Comparison of ENCODE assay signal across 34 cellular contexts in the genomic region with DNA sequence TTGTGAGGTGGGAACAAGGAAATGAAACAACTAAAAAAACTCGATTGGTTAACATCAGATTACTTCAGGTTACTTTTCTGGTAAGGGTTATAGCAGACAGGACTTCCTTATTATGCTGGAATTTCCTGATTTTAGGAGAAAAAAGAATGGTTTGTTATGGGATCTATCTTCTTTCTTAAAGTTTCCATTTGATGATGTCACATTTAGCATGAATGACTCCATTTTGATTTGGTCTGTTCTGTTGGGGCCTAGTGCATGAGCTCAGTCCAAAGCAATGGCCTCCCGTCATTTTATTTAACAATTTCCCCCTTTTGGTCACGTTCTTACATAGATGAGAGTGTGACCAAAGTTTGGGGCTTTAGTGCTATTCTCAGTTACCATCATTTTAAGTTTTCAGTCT.
"Had no signal": no experiment of that assay in that cellular context is flagged by ENCODE, and none has a peak within 500 bp of the region (broad histone marks: within the 10 kb centered on the region; RNA-seq: fewer than 3 reads in every experiment).

No MANE protein-coding gene starts in this region.

- H3K9me3 Mint-ChIP-seq: activated B cell treated with CpG ODN at 0.5 μM for 24 hours; activated CD4-positive, alpha-beta memory T cell treated with anti-CD3 and anti-CD28 coated beads for 36 hours; activated CD4-positive, alpha-beta T cell treated with anti-CD3 and anti-CD28 coated beads, Interleukin-2, amount 10 ng/mL, durations not matched to agents 24 days and 14 days; activated CD8-positive, alpha-beta T cell treated with anti-CD3 and anti-CD28 coated beads for 36 hours; activated naive CD4-positive, alpha-beta T cell treated with anti-CD3 and anti-CD28 coated beads, Interleukin-2, amount 10 ng/mL, durations not matched to agents 7 days and 5 days; activated naive CD4-positive, alpha-beta T cell treated with anti-CD3 and anti-CD28 coated beads, Interleukin-2, amount 50 U/mL, for 24 hours; activated naive CD8-positive, alpha-beta T cell treated with anti-CD3 and anti-CD28 coated beads, Interleukin-2, amount 10 ng/mL, durations not matched to agents 7 days and 5 days; activated naive CD8-positive, alpha-beta T cell treated with anti-CD3 and anti-CD28 coated beads, Interleukin-2, amount 50 U/mL, for 24 hours; activated T-cell treated with anti-CD3 and anti-CD28 coated beads, Interleukin-2, amount 50 U/mL, for 24 hours; activated T-helper 2 cell treated with anti-CD3 and anti-CD28 coated beads, Interferon-gamma antibody, Interleukin-2, Interleukin-4, amounts not matched to agents 10 μg/mL and 5 μg/mL and 100 μg/mL, durations not matched to agents 14 hours and 24 hours and 36 hours; brain; T-helper 2 cell treated with Interferon-gamma antibody and Interleukin-4, amounts not matched to agents 5 μg/mL and 100 μg/mL, for 36 hours had no signal

- DNase-seq: activated B cell treated with CpG ODN at 0.5 μM for 24 hours; activated CD4-positive, alpha-beta memory T cell treated with anti-CD3 and anti-CD28 coated beads for 36 hours; activated CD4-positive, alpha-beta T cell treated with anti-CD3 and anti-CD28 coated beads for 4 hours; activated CD4-positive, alpha-beta T cell treated with anti-CD3 and anti-CD28 coated beads, Interleukin-2, amount 50 U/mL, for 1 hour; activated CD4-positive, alpha-beta T cell treated with anti-CD3 and anti-CD28 coated beads, Interleukin-2, amount 50 U/mL, for 4 hours; activated CD4-positive, CD25-positive, alpha-beta regulatory T cell treated with anti-CD3 and anti-CD28 coated beads, Interleukin-2, amount 50 U/mL, for 72 hours; activated CD8-positive, alpha-beta memory T cell treated with anti-CD3 and anti-CD28 coated beads, Interleukin-2, amount 50 U/mL, for 4 hours; activated CD8-positive, alpha-beta T cell treated with anti-CD3 and anti-CD28 coated beads for 36 hours; activated effector memory CD4-positive, alpha-beta T cell treated with Interleukin-2 at 50 U/mL for 16 hours; activated gamma-delta T cell; activated naive CD4-positive, alpha-beta T cell treated with anti-CD3 and anti-CD28 coated beads, Interleukin-2, amount 10 ng/mL, durations not matched to agents 7 days and 5 days; activated naive CD4-positive, alpha-beta T cell treated with Interleukin-2 at 50 U/mL for 16 hours; activated naive CD8-positive, alpha-beta T cell treated with anti-CD3 and anti-CD28 coated beads, Interleukin-2, amount 10 ng/mL, durations not matched to agents 7 days and 5 days; activated naive CD8-positive, alpha-beta T cell treated with anti-CD3 and anti-CD28 coated beads, Interleukin-2, amount 50 U/mL, for 24 hours; activated T-cell treated with anti-CD3 and anti-CD28 coated beads, Interleukin-2, amount 50 U/mL, for 24 hours; activated T-cell treated with anti-CD3 and anti-CD28 coated beads, Interleukin-2, amount 50 U/mL, for 48 hours; amygdala; anterior cingulate cortex; caudate nucleus; cerebellar nuclear complex; T-helper 2 cell; T-helper 9 cell had no signal

- H3K9me3 ChIP-seq: ascending aorta had no signal

- H3K36me3 ChIP-seq: ascending aorta, cardiac muscle cell had no signal

- H3K27ac ChIP-seq: ascending aorta, cardiac muscle cell, VCaP had no signal

- H3K4me3 ChIP-seq: ascending aorta, cardiac muscle cell had no signal

- H3K4me1 ChIP-seq: ascending aorta had no signal

- FAIRE-seq: bronchial epithelial cell, TTC549 had no signal

- ATAC-seq: activated CD8-positive, alpha-beta T cell treated with anti-CD3 and anti-CD28 coated beads for 36 hours; activated naive CD8-positive, alpha-beta T cell treated with anti-CD3 and anti-CD28 coated beads, Interleukin-2, amount 50 U/mL, for 24 hours had no signal

- H3K36me3 Mint-ChIP-seq: activated CD4-positive, alpha-beta memory T cell treated with anti-CD3 and anti-CD28 coated beads for 36 hours; activated naive CD4-positive, alpha-beta T cell treated with anti-CD3 and anti-CD28 coated beads, Interleukin-2, amount 10 ng/mL, durations not matched to agents 7 days and 5 days; activated naive CD4-positive, alpha-beta T cell treated with anti-CD3 and anti-CD28 coated beads, Interleukin-2, amount 50 U/mL, for 24 hours; activated naive CD8-positive, alpha-beta T cell; activated naive CD8-positive, alpha-beta T cell treated with anti-CD3 and anti-CD28 coated beads, Interleukin-2, amount 10 ng/mL, durations not matched to agents 7 days and 5 days; brain had no signal

- H3K27ac Mint-ChIP-seq: activated B cell treated with CpG ODN at 0.5 μM for 24 hours; activated CD4-positive, alpha-beta memory T cell treated with anti-CD3 and anti-CD28 coated beads for 36 hours; activated CD4-positive, alpha-beta T cell treated with anti-CD3 and anti-CD28 coated beads, Interleukin-2, amount 10 ng/mL, durations not matched to agents 24 days and 14 days; activated CD8-positive, alpha-beta T cell treated with anti-CD3 and anti-CD28 coated beads for 36 hours; activated naive CD4-positive, alpha-beta T cell treated with anti-CD3 and anti-CD28 coated beads, Interleukin-2, amount 10 ng/mL, durations not matched to agents 7 days and 5 days; activated naive CD4-positive, alpha-beta T cell treated with anti-CD3 and anti-CD28 coated beads, Interleukin-2, amount 50 U/mL, for 24 hours; activated naive CD8-positive, alpha-beta T cell; activated naive CD8-positive, alpha-beta T cell treated with anti-CD3 and anti-CD28 coated beads, Interleukin-2, amount 10 ng/mL, durations not matched to agents 7 days and 5 days; activated naive CD8-positive, alpha-beta T cell treated with anti-CD3 and anti-CD28 coated beads, Interleukin-2, amount 50 U/mL, for 24 hours; activated T-cell treated with anti-CD3 and anti-CD28 coated beads, Interleukin-2, amount 50 U/mL, for 24 hours; activated T-helper 2 cell treated with anti-CD3 and anti-CD28 coated beads, Interferon-gamma antibody, Interleukin-2, Interleukin-4, amounts not matched to agents 10 μg/mL and 5 μg/mL and 100 μg/mL, durations not matched to agents 14 hours and 24 hours and 36 hours; brain; T-helper 2 cell treated with Interferon-gamma antibody and Interleukin-4, amounts not matched to agents 5 μg/mL and 100 μg/mL, for 36 hours had no signal

- H3K27me3 Mint-ChIP-seq: activated B cell treated with CpG ODN at 0.5 μM for 24 hours; activated CD4-positive, alpha-beta memory T cell treated with anti-CD3 and anti-CD28 coated beads for 36 hours; activated CD4-positive, alpha-beta T cell treated with anti-CD3 and anti-CD28 coated beads, Interleukin-2, amount 10 ng/mL, durations not matched to agents 24 days and 14 days; activated CD8-positive, alpha-beta T cell treated with anti-CD3 and anti-CD28 coated beads for 36 hours; activated naive CD4-positive, alpha-beta T cell treated with anti-CD3 and anti-CD28 coated beads, Interleukin-2, amount 10 ng/mL, durations not matched to agents 7 days and 5 days; activated naive CD4-positive, alpha-beta T cell treated with anti-CD3 and anti-CD28 coated beads, Interleukin-2, amount 50 U/mL, for 24 hours; activated naive CD8-positive, alpha-beta T cell treated with anti-CD3 and anti-CD28 coated beads, Interleukin-2, amount 10 ng/mL, durations not matched to agents 7 days and 5 days; activated naive CD8-positive, alpha-beta T cell treated with anti-CD3 and anti-CD28 coated beads, Interleukin-2, amount 50 U/mL, for 24 hours; activated T-cell treated with anti-CD3 and anti-CD28 coated beads, Interleukin-2, amount 50 U/mL, for 24 hours; brain; central memory CD8-positive, alpha-beta T cell had no signal

- H3K27me3 ChIP-seq: ascending aorta, cardiac muscle cell had no signal

- H3K4me3 Mint-ChIP-seq: activated B cell treated with CpG ODN at 0.5 μM for 24 hours; activated CD4-positive, alpha-beta memory T cell treated with anti-CD3 and anti-CD28 coated beads for 36 hours; activated CD4-positive, alpha-beta T cell treated with anti-CD3 and anti-CD28 coated beads, Interleukin-2, amount 10 ng/mL, durations not matched to agents 24 days and 14 days; activated CD8-positive, alpha-beta T cell treated with anti-CD3 and anti-CD28 coated beads for 36 hours; activated naive CD4-positive, alpha-beta T cell treated with anti-CD3 and anti-CD28 coated beads, Interleukin-2, amount 10 ng/mL, durations not matched to agents 7 days and 5 days; activated naive CD4-positive, alpha-beta T cell treated with anti-CD3 and anti-CD28 coated beads, Interleukin-2, amount 50 U/mL, for 24 hours; activated naive CD8-positive, alpha-beta T cell; activated naive CD8-positive, alpha-beta T cell treated with anti-CD3 and anti-CD28 coated beads, Interleukin-2, amount 10 ng/mL, durations not matched to agents 7 days and 5 days; activated naive CD8-positive, alpha-beta T cell treated with anti-CD3 and anti-CD28 coated beads, Interleukin-2, amount 50 U/mL, for 24 hours; activated T-cell treated with anti-CD3 and anti-CD28 coated beads, Interleukin-2, amount 50 U/mL, for 24 hours; brain; central memory CD8-positive, alpha-beta T cell; T-helper 2 cell treated with Interferon-gamma antibody and Interleukin-4, amounts not matched to agents 5 μg/mL and 100 μg/mL, for 36 hours had no signal

- H3K4me1 Mint-ChIP-seq: activated B cell treated with CpG ODN at 0.5 μM for 24 hours; activated CD4-positive, alpha-beta T cell treated with anti-CD3 and anti-CD28 coated beads, Interleukin-2, amount 10 ng/mL, durations not matched to agents 24 days and 14 days; activated naive CD4-positive, alpha-beta T cell treated with anti-CD3 and anti-CD28 coated beads, Interleukin-2, amount 10 ng/mL, durations not matched to agents 7 days and 5 days; activated naive CD4-positive, alpha-beta T cell treated with anti-CD3 and anti-CD28 coated beads, Interleukin-2, amount 50 U/mL, for 24 hours; activated naive CD8-positive, alpha-beta T cell treated with anti-CD3 and anti-CD28 coated beads, Interleukin-2, amount 10 ng/mL, durations not matched to agents 7 days and 5 days; activated naive CD8-positive, alpha-beta T cell treated with anti-CD3 and anti-CD28 coated beads, Interleukin-2, amount 50 U/mL, for 24 hours; central memory CD8-positive, alpha-beta T cell had no signal
